ENCODE assay signal across 8 cellular contexts in the genomic region with DNA sequence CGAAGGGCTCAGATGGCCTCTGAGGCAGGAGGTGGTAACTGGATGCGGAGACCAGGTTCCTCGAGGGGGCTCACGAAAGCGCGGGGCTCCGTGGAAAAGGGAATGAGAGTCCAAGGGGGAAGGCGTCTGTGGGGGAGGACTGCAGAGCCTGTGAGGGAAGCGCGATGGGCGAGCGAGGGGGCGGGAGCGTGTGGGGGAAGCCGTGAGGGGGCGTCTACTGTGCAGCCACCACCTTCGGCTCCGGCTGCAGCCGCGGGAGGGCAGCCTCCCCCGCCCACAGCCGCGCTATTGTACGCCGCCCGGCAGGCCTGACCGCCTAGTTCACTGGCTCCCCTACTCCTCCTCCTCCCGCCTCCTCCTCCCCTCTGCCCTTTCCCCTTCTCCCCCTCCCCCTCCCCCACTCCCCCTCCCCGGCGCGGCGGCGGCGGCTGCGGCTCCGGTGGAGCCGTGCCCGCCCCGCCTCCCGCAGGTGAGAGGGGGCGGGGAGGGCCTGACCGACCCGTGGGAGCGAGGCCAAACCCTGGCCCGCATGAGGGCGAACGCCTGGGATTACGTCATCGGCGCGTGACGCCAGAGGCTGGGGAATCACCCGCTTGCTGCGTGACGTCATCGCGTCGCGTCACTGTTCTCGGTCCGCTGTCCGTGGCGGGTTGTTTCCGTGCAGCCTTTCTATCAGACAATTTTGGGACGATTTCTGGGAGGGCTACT. TPM values are rescaled to one million over a fixed set of nuclear protein-coding genes. Genes with fewer than 3 reads are reported as not detected.
DNase-seq lines count a peak whose midpoint lies in the region; ATAC-seq and TF ChIP-seq lines count a peak whose summit lies in the region.

A gene (minus strand): TSS at position 294 of the 708 bp plus-strand sequence. CDS start 81,574 bp downstream, outside the sequence.

- ATAC-seq in HG03196 (IDR thresholded peaks at IDR 0.05; ENCODE audit: unreplicated experiment) = peak; percentile 54

- peaks cover 19% of the 10 kb centered on the region for H3K4me1 Mint-ChIP-seq in activated CD4-positive, alpha-beta T cell treated with anti-CD3 and anti-CD28 coated beads, Interleukin-2, amount 10 ng/mL, durations not matched to agents 24 days and 14 days

- peak within 1 kb of the TSS; percentile 92 for H3K4me3 ChIP-seq in coronary artery

- in situ Hi-C loops in GM18951 (cut with MboI; ENCODE audit: low sequenced_read_pairs, unreplicated experiment) = no loop called here

- no peaks in the 10 kb centered on the region for H3K36me3 Mint-ChIP-seq in activated CD4-positive, alpha-beta T cell treated with anti-CD3 and anti-CD28 coated beads, Interleukin-2, amount 10 ng/mL, durations not matched to agents 24 days and 14 days (ENCODE audit: low read depth)

- intact Hi-C loops in activated CD4-positive, alpha-beta T cell treated with anti-CD3 and anti-CD28 coated beads, Interleukin-2, amount 10 ng/mL, durations not matched to agents 24 days and 14 days (cut with micrococcal nuclease) = loop anchor here (5.0 kb wide), 1 partner anchor 62 kb away; no protein-coding TSS in a partner anchor

- no peak for TF ChIP-seq CTCF in coronary artery (IDR thresholded peaks at IDR 0.05)

- peak; percentile 35 for TF ChIP-seq POLR2A in GM18951 (IDR thresholded peaks at IDR 0.05; ENCODE audit: extremely low read depth, insufficient read depth, insufficient read length)

- peak within 1 kb of the TSS; percentile 80 for H3K27ac Mint-ChIP-seq in activated CD4-positive, alpha-beta T cell treated with anti-CD3 and anti-CD28 coated beads, Interleukin-2, amount 10 ng/mL, durations not matched to agents 24 days and 14 days

- DNase-seq in AG08396 (ENCODE audit: low spot score) (peak; percentile 89), NCI-H345 treated with DMSO at 0.1 percent for 48 hours (lab: John Stamatoyannopoulos, UW; ENCODE audit: unreplicated experiment) (peak; percentile 68), coronary artery (ENCODE audit: low spot score) (peak; percentile 79), left kidney (ENCODE audit: low read depth, low spot score) (peak; percentile 98)
- peak; percentile 95 for DNase-seq in activated CD4-positive, alpha-beta T cell treated with anti-CD3 and anti-CD28 coated beads, Interleukin-2, amount 10 ng/mL, durations not matched to agents 24 days and 14 days
- DNase-seq in stimulated activated CD4-positive, alpha-beta T cell treated with anti-CD3 and anti-CD28 coated beads, Interleukin-1b, Interleukin-23, amount 100 ng/mL, for 4 hours (ENCODE audit: low read depth in 2 of 2) = peak; percentile 77 to 83

- peak within 1 kb of the TSS; percentile 84 for H3K4me3 Mint-ChIP-seq in activated CD4-positive, alpha-beta T cell treated with anti-CD3 and anti-CD28 coated beads, Interleukin-2, amount 10 ng/mL, durations not matched to agents 24 days and 14 days

- peak within 1 kb of the TSS; percentile 36 to 52 for H3K27ac ChIP-seq in coronary artery

- peaks cover 34% of the 10 kb centered on the region for H3K27me3 Mint-ChIP-seq in activated CD4-positive, alpha-beta T cell treated with anti-CD3 and anti-CD28 coated beads, Interleukin-2, amount 10 ng/mL, durations not matched to agents 24 days and 14 days

- no peaks in the 10 kb centered on the region for H3K9me3 Mint-ChIP-seq in activated CD4-positive, alpha-beta T cell treated with anti-CD3 and anti-CD28 coated beads, Interleukin-2, amount 10 ng/mL, durations not matched to agents 24 days and 14 days

RNA-seq across cellular contexts. Expression of the gene that starts here (rescaled TPM):
- total RNA-seq in activated CD4-positive, alpha-beta T cell treated with anti-CD3 and anti-CD28 coated beads, Interleukin-2, amount 10 ng/mL, durations not matched to agents 24 days and 14 days = 32.1 and 33.1 TPM in 2 replicates

Comparison
In these comparisons a context has a peak if more than half of its experiments do, and no peak if none do; other contexts are left out.
1. Peak in every context shown above with its lines: DNase-seq, ATAC-seq, H3K4me3 ChIP-seq and H3K27ac ChIP-seq.